Comparison of ENCODE assay signal across 23 cellular contexts in genomic region chr2:10166489-10167295, GRCh38. TPM values are rescaled to one million over a fixed set of nuclear protein-coding genes. Genes with fewer than 3 reads are reported as not detected.
DNase-seq lines count a peak whose midpoint lies in the region; ATAC-seq and TF ChIP-seq lines count a peak whose summit lies in the region.
"Had no signal": no experiment of that assay in that cellular context is flagged by ENCODE, and none has a peak within 500 bp of the region (broad histone marks: within the 10 kb centered on the region; RNA-seq: fewer than 3 reads in every experiment).

No MANE protein-coding gene starts in this region.

- no peak overlapping the region for H2BK5ac ChIP-seq in neuronal stem cell (ENCODE audit: low read length)

- peak overlapping the region; percentile 13 for H2BK120ac ChIP-seq in neuronal stem cell (ENCODE audit: low read depth, low read length)

- H4K91ac ChIP-seq in neuronal stem cell (ENCODE audit: low read depth, low read length, poor library complexity) = no peak overlapping the region

- H2BK15ac ChIP-seq in neuronal stem cell (ENCODE audit: low read length) = no peak overlapping the region

- H3K9me3 ChIP-seq in neuronal stem cell (replicated peaks in 1 of 2; ENCODE audit: control insufficient read depth in 2 of 2, insufficient read depth in 1 of 2, low read depth in 1 of 2, low read length in 2 of 2) = no peaks in the 10 kb centered on the region
- no peaks in the 10 kb centered on the region for H3K9me3 ChIP-seq in SJCRH30 (replicated peaks)
- H3K9me3 ChIP-seq in PC-3 (ENCODE audit: low read length) = no peaks in the 10 kb centered on the region
- H3K9me3 ChIP-seq: mucosa of descending colon, Peyer's patch, SJSA1, thoracic aorta had no signal

- H3K27me3 ChIP-seq in H7 (ENCODE audit: control insufficient read depth, insufficient read depth, low read length) (no peaks in the 10 kb centered on the region), neuronal stem cell (ENCODE audit: control insufficient read depth in 3 of 3, insufficient read depth in 3 of 3, low read depth in 1 of 3, low read length in 3 of 3) (no peaks in the 10 kb centered on the region), SJCRH30 (no peaks in the 10 kb centered on the region), PC-3 (ENCODE audit: low read length) (no peaks in the 10 kb centered on the region)
- H3K27me3 ChIP-seq: Peyer's patch, SJSA1 had no signal

- H4K20me1 ChIP-seq in PC-3 (ENCODE audit: low read length) = no peaks in the 10 kb centered on the region

- no peak overlapping the region for H3K27ac ChIP-seq in neuronal stem cell (replicated peaks; ENCODE audit: low read length)
- no peak overlapping the region for H3K27ac ChIP-seq in SJCRH30
- no peak overlapping the region for H3K27ac ChIP-seq in PC-3 (ENCODE audit: low read length)
- H3K27ac ChIP-seq: Peyer's patch, SJSA1, thoracic aorta had no signal

- BruUV-seq in PC-3 (replicated peaks; lab: Mats Ljungman, UMichigan) = no TSS peak

- H3K9ac ChIP-seq in neuronal stem cell (ENCODE audit: low read depth, low read length, poor library complexity) (peak overlapping the region; percentile 61), PC-3 (ENCODE audit: low read length) (no peak overlapping the region)

- H3K14ac ChIP-seq in neuronal stem cell (ENCODE audit: low read length) = no peak overlapping the region

- no peak overlapping the region for H4K8ac ChIP-seq in neuronal stem cell (ENCODE audit: low read depth, low read length)

- ATAC-seq in PC-3 = no peak
- ATAC-seq: CD8-positive, alpha-beta T cell; left ventricle myocardium superior; mucosa of descending colon had no signal

- H3K4me2 ChIP-seq in neuronal stem cell (ENCODE audit: insufficient read depth, low read length, poor library complexity, severe bottlenecking) = no peak overlapping the region
- no peak overlapping the region for H3K4me2 ChIP-seq in PC-3 (ENCODE audit: low read length)

- POLR2A ChIA-PET in PC-3 (lab: Charles Lee; ENCODE audit: unreplicated experiment) = no interaction called here

- H3K4ac ChIP-seq in neuronal stem cell (ENCODE audit: low read length) = no peak overlapping the region

- no peaks in the 10 kb centered on the region for H3K9me2 ChIP-seq in PC-3 (replicated peaks; ENCODE audit: low read length)

- peak; percentile 28 for DNase-seq in H7
- peak; percentile 39 for DNase-seq in NCI-H1417 treated with DMSO at 0.1 percent for 48 hours (lab: John Stamatoyannopoulos, UW)
- DNase-seq in NCI-H524 (lab: John Stamatoyannopoulos, UW) = peak; percentile 82 to 96
- no peak for DNase-seq in neuronal stem cell (ENCODE audit: low spot score)
- no peak for DNase-seq in SJCRH30
- no peak for DNase-seq in activated CD4-positive, alpha-beta T cell treated with anti-CD3 and anti-CD28 coated beads, Interleukin-2, amount 50 U/mL, for 4 hours
- no peak for DNase-seq in PC-3
- DNase-seq: activated CD4-positive, alpha-beta T cell treated with anti-CD3 and anti-CD28 coated beads, Interleukin-2, amount 10 ng/mL, durations not matched to agents 7 days and 5 days; activated naive CD8-positive, alpha-beta T cell treated with anti-CD3 and anti-CD28 coated beads, Interleukin-2, amount 10 ng/mL, durations not matched to agents 7 days and 5 days; CD8-positive, alpha-beta T cell; effector CD4-positive, alpha-beta T cell; erythroblast; foreskin fibroblast; Kasumi-1; left ventricle myocardium superior; mucosa of descending colon; NCI-H2227 treated with DMSO at 0.1 percent for 48 hours; nucleus accumbens; Peyer's patch; stimulated activated CD4-positive, alpha-beta T cell treated with anti-CD3 and anti-CD28 coated beads, Interleukin-4, amount 100 ng/mL, for 1 hour; stimulated activated naive CD4-positive, alpha-beta T cell had no signal

- no CpG with 5 or more reads among the region's 23 CpGs for WGBS in neuronal stem cell (ENCODE audit: extremely low coverage in 2 of 2, insufficient read length in 2 of 2, insufficient replicate concordance in 1 of 2), 2 donors

- H3K79me2 ChIP-seq in PC-3 (ENCODE audit: low read length) = no peaks in the 10 kb centered on the region

- H3K4me3 ChIP-seq in H7 (ENCODE audit: insufficient read depth, low read depth, low read length) = no peak overlapping the region
- H3K4me3 ChIP-seq in neuronal stem cell (ENCODE audit: low read length in 2 of 2) = no peak overlapping the region
- no peak overlapping the region for H3K4me3 ChIP-seq in SJCRH30
- H3K4me3 ChIP-seq in PC-3 (ENCODE audit: low read length) = no peak overlapping the region
- H3K4me3 ChIP-seq: mucosa of descending colon, Peyer's patch, SJSA1, thoracic aorta had no signal

- no peaks in the 10 kb centered on the region for H3F3A ChIP-seq in PC-3 (ENCODE audit: low read length, unreplicated experiment)

- intact Hi-C loops in PC-3 (cut with micrococcal nuclease) = no loop called here

- H3K18ac ChIP-seq in neuronal stem cell (ENCODE audit: low read length) = no peak overlapping the region

- H3K79me1 ChIP-seq in neuronal stem cell (ENCODE audit: low read depth, low read length) = no peaks in the 10 kb centered on the region

- H3K36me3 ChIP-seq in H7 (replicated peaks; ENCODE audit: control insufficient read depth, insufficient read depth, low read length) (no peaks in the 10 kb centered on the region; the same call in 1 of the 2 replicates), neuronal stem cell (replicated peaks in 1 of 2; ENCODE audit: control insufficient read depth in 2 of 2, insufficient read depth in 2 of 2, low read length in 2 of 2) (peaks cover 8 to 27% of the 10 kb centered on the region in 2 donors), SJCRH30 (no peaks in the 10 kb centered on the region), PC-3 (ENCODE audit: low read depth, low read length) (no peaks in the 10 kb centered on the region)
- H3K36me3 ChIP-seq: Peyer's patch, thoracic aorta had no signal

- H2AFZ ChIP-seq in neuronal stem cell (ENCODE audit: low read length) = no peak overlapping the region
- H2AFZ ChIP-seq in PC-3 (ENCODE audit: low read length) = no peak overlapping the region

- peak overlapping the region; percentile 17 for H3K23ac ChIP-seq in neuronal stem cell (ENCODE audit: low read depth, low read length, poor library complexity)

- H3K4me1 ChIP-seq in neuronal stem cell (ENCODE audit: control insufficient read depth in 2 of 2, insufficient read depth in 1 of 2, low read depth in 1 of 2, low read length in 2 of 2) (peaks cover 12 to 25% of the 10 kb centered on the region in 2 donors), SJCRH30 (no peaks in the 10 kb centered on the region), PC-3 (ENCODE audit: insufficient read depth, low read length) (peaks cover 19% of the 10 kb centered on the region)
- H3K4me1 ChIP-seq: Peyer's patch had no signal

- no peak for TF ChIP-seq CTCF in PC-3 (conservative IDR thresholded peaks at IDR 0.05; ENCODE audit: low read depth, low read length)

- CTCF ChIA-PET in PC-3 (lab: Charles Lee) = no interaction called here

- no peak overlapping the region for H2AK5ac ChIP-seq in neuronal stem cell (ENCODE audit: low read depth, low read length)

- H2BK12ac ChIP-seq in neuronal stem cell (ENCODE audit: low read length) = no peak overlapping the region

RNA-seq across cellular contexts. Expression of gene RRM2, which starts 44.2 kb away (rescaled TPM):
- total RNA-seq in H7 (2014; rRNA removed; shearing (Covaris generic)) = 56.7 and 71.9 TPM in 2 replicates
- polyA plus RNA-seq in neuronal stem cell (2013, experiment 1 of 2) = 66.4 TPM
- polyA plus RNA-seq in neuronal stem cell (2013, experiment 2 of 2) = 69.3 TPM
- total RNA-seq in SJCRH30 (2014; rRNA removed; shearing (Covaris generic)) = 417 and 456 TPM in 2 replicates
- 229 and 282 TPM in 2 replicates for total RNA-seq in PC-3 (2014; rRNA removed)

Comparison
In these comparisons a context has a peak if more than half of its experiments do, and no peak if none do; other contexts are left out.
1. DNase-seq: peak in H7 (single experiment), NCI-H1417 treated with DMSO at 0.1 percent for 48 hours (single experiment) and NCI-H524 (2 of 2); none in neuronal stem cell (single experiment), SJCRH30 (0 of 2), activated CD4-positive, alpha-beta T cell treated with anti-CD3 and anti-CD28 coated beads, Interleukin-2, amount 50 U/mL, for 4 hours (0 of 2) and PC-3 (single experiment).